Comparison of ENCODE assay signal across 31 cellular contexts in genomic region chr4:7745486-7745885, GRCh38.
"Had no signal": no experiment of that assay in that cellular context is flagged by ENCODE, and none has a peak within 500 bp of the region (broad histone marks: within the 10 kb centered on the region; RNA-seq: fewer than 3 reads in every experiment).

No MANE protein-coding gene starts in this region.

- DNase-seq: activated B cell treated with CpG ODN at 0.5 μM for 24 hours; activated CD4-positive, alpha-beta T cell treated with anti-CD3 and anti-CD28 coated beads for 48 hours; activated CD4-positive, alpha-beta T cell treated with anti-CD3 and anti-CD28 coated beads, Interleukin-2, amount 50 U/mL, for 1 hour; activated CD4-positive, alpha-beta T cell treated with anti-CD3 and anti-CD28 coated beads, Interleukin-2, amount 50 U/mL, for 48 hours; activated CD8-positive, alpha-beta memory T cell treated with anti-CD3 and anti-CD28 coated beads for 24 hours; activated CD8-positive, alpha-beta T cell treated with anti-CD3 and anti-CD28 coated beads for 36 hours; activated effector memory CD4-positive, alpha-beta T cell treated with Interleukin-2 at 50 U/mL for 16 hours; activated naive CD4-positive, alpha-beta T cell treated with anti-CD3 and anti-CD28 coated beads for 36 hours; activated naive CD8-positive, alpha-beta T cell treated with anti-CD3 and anti-CD28 coated beads for 36 hours; activated naive CD8-positive, alpha-beta T cell treated with anti-CD3 and anti-CD28 coated beads, Interleukin-2, amount 50 U/mL, for 24 hours; activated T-cell treated with anti-CD3 and anti-CD28 coated beads, Interleukin-2, amount 50 U/mL, for 4 hours; adrenal gland; aorta; brain microvascular endothelial cell; cortex of kidney; effector CD8-positive, alpha-beta T cell; foreskin fibroblast; head of caudate nucleus; hippocampal formation; T-helper 17 cell; T1000; WERI-Rb-1 had no signal

- H3K4me1 Mint-ChIP-seq: activated B cell treated with CpG ODN at 0.5 μM for 24 hours had no signal

- H3K9me3 ChIP-seq: adrenal gland had no signal

- H3K27me3 ChIP-seq: adrenal gland, brain microvascular endothelial cell had no signal

- H3K36me3 Mint-ChIP-seq: activated naive CD4-positive, alpha-beta T cell treated with anti-CD3 and anti-CD28 coated beads, Interleukin-2, amount 50 U/mL, for 24 hours; activated naive CD8-positive, alpha-beta T cell treated with anti-CD3 and anti-CD28 coated beads for 36 hours had no signal

- FAIRE-seq: bronchial epithelial cell, colon, endometrium, frontal cortex had no signal

- H3K36me3 ChIP-seq: adrenal gland, brain microvascular endothelial cell had no signal

- H3K27me3 Mint-ChIP-seq: activated B cell treated with CpG ODN at 0.5 μM for 24 hours; activated CD8-positive, alpha-beta T cell treated with anti-CD3 and anti-CD28 coated beads for 36 hours; activated naive CD4-positive, alpha-beta T cell treated with anti-CD3 and anti-CD28 coated beads, Interleukin-2, amount 50 U/mL, for 24 hours; activated naive CD8-positive, alpha-beta T cell treated with anti-CD3 and anti-CD28 coated beads, Interleukin-2, amount 50 U/mL, for 24 hours; activated T-helper 17 cell treated with anti-CD3 and anti-CD28 coated beads, Interleukin-2, amount 50 U/mL, for 72 hours; T-helper 17 cell had no signal

- H3K27ac Mint-ChIP-seq: activated B cell treated with CpG ODN at 0.5 μM for 24 hours; activated CD8-positive, alpha-beta T cell treated with anti-CD3 and anti-CD28 coated beads for 36 hours; activated naive CD4-positive, alpha-beta T cell treated with anti-CD3 and anti-CD28 coated beads for 36 hours; activated naive CD4-positive, alpha-beta T cell treated with anti-CD3 and anti-CD28 coated beads, Interleukin-2, amount 50 U/mL, for 24 hours; activated naive CD8-positive, alpha-beta T cell treated with anti-CD3 and anti-CD28 coated beads for 36 hours; activated naive CD8-positive, alpha-beta T cell treated with anti-CD3 and anti-CD28 coated beads, Interleukin-2, amount 50 U/mL, for 24 hours; activated T-helper 17 cell treated with anti-CD3 and anti-CD28 coated beads, Interleukin-2, amount 50 U/mL, for 72 hours; T-helper 17 cell; T-helper 2 cell treated with Interferon-gamma antibody and Interleukin-4, amounts not matched to agents 5 μg/mL and 100 μg/mL, for 36 hours had no signal

- H3K4me3 Mint-ChIP-seq: activated B cell treated with CpG ODN at 0.5 μM for 24 hours; activated CD8-positive, alpha-beta T cell treated with anti-CD3 and anti-CD28 coated beads for 36 hours; activated naive CD4-positive, alpha-beta T cell treated with anti-CD3 and anti-CD28 coated beads for 36 hours; activated naive CD4-positive, alpha-beta T cell treated with anti-CD3 and anti-CD28 coated beads, Interleukin-2, amount 50 U/mL, for 24 hours; activated naive CD8-positive, alpha-beta T cell treated with anti-CD3 and anti-CD28 coated beads for 36 hours; activated naive CD8-positive, alpha-beta T cell treated with anti-CD3 and anti-CD28 coated beads, Interleukin-2, amount 50 U/mL, for 24 hours; activated T-cell treated with anti-CD3 and anti-CD28 coated beads, Interleukin-2, amount 50 U/mL, for 4 hours; activated T-helper 17 cell treated with anti-CD3 and anti-CD28 coated beads, Interleukin-2, amount 50 U/mL, for 72 hours; T-helper 17 cell; T-helper 2 cell treated with Interferon-gamma antibody and Interleukin-4, amounts not matched to agents 5 μg/mL and 100 μg/mL, for 36 hours had no signal

- H3K27ac ChIP-seq: adrenal gland, brain microvascular endothelial cell, WERI-Rb-1 had no signal

- H3K4me3 ChIP-seq: adrenal gland had no signal

- ATAC-seq: activated CD4-positive, CD25-positive, alpha-beta regulatory T cell treated with anti-CD3 and anti-CD28 coated beads, Interleukin-2, amount 50 U/mL, for 24 hours; activated CD8-positive, alpha-beta T cell treated with anti-CD3 and anti-CD28 coated beads for 36 hours; activated naive CD8-positive, alpha-beta T cell treated with anti-CD3 and anti-CD28 coated beads, Interleukin-2, amount 50 U/mL, for 24 hours; activated T-cell treated with anti-CD3 and anti-CD28 coated beads, Interleukin-2, amount 50 U/mL, for 4 hours; activated T-helper 17 cell treated with anti-CD3 and anti-CD28 coated beads, Interleukin-2, amount 50 U/mL, for 72 hours; esophagus mucosa; T-helper 17 cell had no signal

- H3K4me1 ChIP-seq: adrenal gland had no signal

- H3K9me3 Mint-ChIP-seq: activated B cell treated with CpG ODN at 0.5 μM for 24 hours; activated CD8-positive, alpha-beta T cell treated with anti-CD3 and anti-CD28 coated beads for 36 hours; activated naive CD4-positive, alpha-beta T cell treated with anti-CD3 and anti-CD28 coated beads for 36 hours; activated naive CD4-positive, alpha-beta T cell treated with anti-CD3 and anti-CD28 coated beads, Interleukin-2, amount 50 U/mL, for 24 hours; activated naive CD8-positive, alpha-beta T cell treated with anti-CD3 and anti-CD28 coated beads for 36 hours; activated naive CD8-positive, alpha-beta T cell treated with anti-CD3 and anti-CD28 coated beads, Interleukin-2, amount 50 U/mL, for 24 hours; activated T-cell treated with anti-CD3 and anti-CD28 coated beads, Interleukin-2, amount 50 U/mL, for 4 hours; activated T-helper 17 cell treated with anti-CD3 and anti-CD28 coated beads, Interleukin-2, amount 50 U/mL, for 72 hours; T-helper 2 cell treated with Interferon-gamma antibody and Interleukin-4, amounts not matched to agents 5 μg/mL and 100 μg/mL, for 36 hours had no signal
